10 cellular contexts compared by ENCODE assay signal in genomic region chr9:91427873-91428272, GRCh38. TPM values are rescaled to one million over a fixed set of nuclear protein-coding genes. Genes with fewer than 3 reads are reported as not detected.
DNase-seq lines count a peak whose midpoint lies in the region; TF ChIP-seq lines count a peak whose summit lies in the region.
"Had no signal": no experiment of that assay in that cellular context is flagged by ENCODE, and none has a peak within 500 bp of the region (broad histone marks: within the 10 kb centered on the region; RNA-seq: fewer than 3 reads in every experiment).

No MANE protein-coding gene starts in this region.

- intact Hi-C loops in Calu3 (cut with micrococcal nuclease; ENCODE audit: unreplicated experiment) = loop anchor here (2.0 to 10.0 kb wide), 2 partner anchors 73 to 443 kb away; no protein-coding TSS in a partner anchor

- no peaks in the 10 kb centered on the region for H3K27me3 Mint-ChIP-seq in Calu3 (ENCODE audit: unreplicated experiment)

- H3K27ac Mint-ChIP-seq in Calu3 (ENCODE audit: unreplicated experiment) = peak overlapping the region; percentile 25

- no peaks in the 10 kb centered on the region for H3K36me3 ChIP-seq in osteoblast (ENCODE audit: insufficient read depth, low read length)

- TF ChIP-seq CTCF in Calu3 (IDR thresholded peaks at IDR 0.05; ENCODE audit: unreplicated experiment) (no peak), osteoblast (IDR thresholded peaks at IDR 0.05; ENCODE audit: extremely low read depth, low read depth, low read length) (no peak)

- no TSS peak for BruUV-seq in Calu3 (replicated peaks; lab: Mats Ljungman, UMichigan)

- peaks cover 4% of the 10 kb centered on the region for H3K79me2 ChIP-seq in osteoblast (ENCODE audit: insufficient read depth, low read length)

- H3K4me3 Mint-ChIP-seq in Calu3 (ENCODE audit: low read depth, unreplicated experiment) = no peak overlapping the region

- no peaks in the 10 kb centered on the region for H4K20me1 ChIP-seq in osteoblast (ENCODE audit: insufficient read depth, low read length)

- peaks cover 30% of the 10 kb centered on the region for H3K4me1 ChIP-seq in osteoblast (ENCODE audit: insufficient read depth, low read length)

- H3K4me1 Mint-ChIP-seq in Calu3 (ENCODE audit: low read depth, unreplicated experiment) = peaks cover 25% of the 10 kb centered on the region

- H3K4me3 ChIP-seq in osteoblast (ENCODE audit: insufficient read depth, low read length) = no peak overlapping the region

- peaks cover 20% of the 10 kb centered on the region for H3K36me3 Mint-ChIP-seq in Calu3 (ENCODE audit: insufficient read depth, unreplicated experiment)

- CTCF ChIA-PET in Calu3 (lab: Charles Lee) = no interaction called here

- H3K27me3 ChIP-seq in osteoblast (ENCODE audit: insufficient read depth, low read length) = no peaks in the 10 kb centered on the region

- H3K4me2 ChIP-seq in osteoblast (ENCODE audit: insufficient read depth, low read length) = no peak overlapping the region

- H3K27ac ChIP-seq in osteoblast (ENCODE audit: low read depth, low read length) = peak overlapping the region; percentile 53

- no peak overlapping the region for H2AFZ ChIP-seq in osteoblast (ENCODE audit: low read length)

- no peaks in the 10 kb centered on the region for H3K9me3 Mint-ChIP-seq in Calu3 (ENCODE audit: low read depth, unreplicated experiment)

- no peaks in the 10 kb centered on the region for H3K9me3 ChIP-seq in osteoblast (ENCODE audit: low read depth, low read length)

- DNase-seq in Calu3 (peak; percentile 44), M059J (ENCODE audit: low read depth) (peak; percentile 84), dedifferentiated amniotic fluid mesenchymal stem cell (ENCODE audit: extremely low spot score) (peak; percentile 40), osteoblast (ENCODE audit: insufficient read length, low spot score, missing footprints) (peak; percentile 87), NCI-H2227 treated with DMSO at 0.1 percent for 48 hours (lab: John Stamatoyannopoulos, UW) (no peak), GOT3 (lab: John Stamatoyannopoulos, UW) (no peak), NCI-H748 treated with DMSO at 0.1 percent for 48 hours (lab: John Stamatoyannopoulos, UW) (no peak)
- DNase-seq in activated CD8-positive, alpha-beta memory T cell treated with anti-CD3 and anti-CD28 coated beads, Interleukin-2, amount 50 U/mL, for 4 hours = no peak
- DNase-seq: NCI-H1694 treated with DMSO at 0.1 percent for 48 hours; stimulated activated naive CD8-positive, alpha-beta T cell treated with anti-CD3 and anti-CD28 coated beads, Interleukin-15, Interleukin-2, amounts not matched to agents 100 U/mL and 50 U/mL, for 24 hours had no signal

RNA-seq across cellular contexts. Expression of gene NFIL3, which starts 4.2 kb away (rescaled TPM):
- total RNA-seq in Calu3 (2022) (12.4 and 13.3 TPM in 2 replicates), osteoblast (26.1 and 28.3 TPM in 2 replicates)
- total RNA-seq in M059J (2014; rRNA removed; shearing (Covaris generic)) = 15.4 and 20.6 TPM in 2 replicates

Comparison
In these comparisons a context has a peak if more than half of its experiments do, and no peak if none do; other contexts are left out.
1. DNase-seq: peak in Calu3 (single experiment), M059J (single experiment), dedifferentiated amniotic fluid mesenchymal stem cell (single experiment) and osteoblast (single experiment); none in NCI-H2227 treated with DMSO at 0.1 percent for 48 hours (single experiment), GOT3 (single experiment), NCI-H748 treated with DMSO at 0.1 percent for 48 hours (single experiment) and activated CD8-positive, alpha-beta memory T cell treated with anti-CD3 and anti-CD28 coated beads, Interleukin-2, amount 50 U/mL, for 4 hours (single experiment).